Comparison of ENCODE assay signal across 22 cellular contexts in genomic region chr5:91252916-91253315, GRCh38.
"Had no signal": no experiment of that assay in that cellular context is flagged by ENCODE, and none has a peak within 500 bp of the region (broad histone marks: within the 10 kb centered on the region; RNA-seq: fewer than 3 reads in every experiment).

No MANE protein-coding gene starts in this region.

- H3K27ac Mint-ChIP-seq: activated CD4-positive, alpha-beta memory T cell treated with anti-CD3 and anti-CD28 coated beads for 36 hours; activated CD4-positive, alpha-beta T cell treated with anti-CD3 and anti-CD28 coated beads, Interleukin-2, amount 10 ng/mL, durations not matched to agents 24 days and 14 days; activated naive CD8-positive, alpha-beta T cell; activated T-helper 2 cell treated with anti-CD3 and anti-CD28 coated beads, Interferon-gamma antibody, Interleukin-2, Interleukin-4, amounts not matched to agents 10 μg/mL and 5 μg/mL and 100 μg/mL, durations not matched to agents 14 hours and 24 hours and 36 hours; dendritic cell treated with granulocyte-macrophage colony-stimulating factor and Interleukin-4, amounts not matched to agents 40 ng/mL and 50 ng/mL, for 4 days; natural killer cell had no signal

- H3K27me3 Mint-ChIP-seq: activated CD4-positive, alpha-beta memory T cell treated with anti-CD3 and anti-CD28 coated beads for 36 hours; activated naive CD8-positive, alpha-beta T cell; central memory CD8-positive, alpha-beta T cell; dendritic cell treated with granulocyte-macrophage colony-stimulating factor and Interleukin-4, amounts not matched to agents 40 ng/mL and 50 ng/mL, for 4 days had no signal

- H3K9me3 Mint-ChIP-seq: activated CD4-positive, alpha-beta memory T cell treated with anti-CD3 and anti-CD28 coated beads for 36 hours; activated T-helper 2 cell treated with anti-CD3 and anti-CD28 coated beads, Interferon-gamma antibody, Interleukin-2, Interleukin-4, amounts not matched to agents 10 μg/mL and 5 μg/mL and 100 μg/mL, durations not matched to agents 14 hours and 24 hours and 36 hours; central memory CD8-positive, alpha-beta T cell; natural killer cell had no signal

- H3K36me3 ChIP-seq: esophagus squamous epithelium, left ventricle myocardium inferior, neutrophil, right atrium auricular region, suprapubic skin, tibial nerve had no signal

- H3K27me3 ChIP-seq: esophagus squamous epithelium, neutrophil, right atrium auricular region, suprapubic skin, tibial nerve had no signal

- H3K4me3 Mint-ChIP-seq: activated CD4-positive, alpha-beta memory T cell treated with anti-CD3 and anti-CD28 coated beads for 36 hours; activated CD4-positive, alpha-beta T cell treated with anti-CD3 and anti-CD28 coated beads, Interleukin-2, amount 10 ng/mL, durations not matched to agents 24 days and 14 days; activated naive CD8-positive, alpha-beta T cell; central memory CD8-positive, alpha-beta T cell; dendritic cell treated with granulocyte-macrophage colony-stimulating factor and Interleukin-4, amounts not matched to agents 40 ng/mL and 50 ng/mL, for 4 days; natural killer cell had no signal

- H3K36me3 Mint-ChIP-seq: activated CD4-positive, alpha-beta memory T cell treated with anti-CD3 and anti-CD28 coated beads for 36 hours; natural killer cell had no signal

- H3K4me3 ChIP-seq: esophagus squamous epithelium, left ventricle myocardium inferior, lung, psoas muscle, right atrium auricular region, suprapubic skin, tibial nerve had no signal

- H3K4me1 ChIP-seq: esophagus squamous epithelium, right atrium auricular region, suprapubic skin, tibial nerve had no signal

- ATAC-seq: natural killer cell, psoas muscle had no signal

- H3K27ac ChIP-seq: esophagus squamous epithelium, left ventricle myocardium inferior, psoas muscle, right atrium auricular region, suprapubic skin, tibial nerve had no signal

- DNase-seq: activated CD4-positive, alpha-beta memory T cell treated with anti-CD3 and anti-CD28 coated beads for 36 hours; activated CD4-positive, alpha-beta T cell treated with anti-CD3 and anti-CD28 coated beads, Interleukin-2, amount 10 ng/mL, durations not matched to agents 24 days and 14 days; activated CD4-positive, CD25-positive, alpha-beta regulatory T cell treated with anti-CD3 and anti-CD28 coated beads, Interleukin-2, amount 50 U/mL, for 72 hours; activated naive CD4-positive, alpha-beta T cell; activated T-cell treated with anti-CD3 and anti-CD28 coated beads, Interleukin-2, amount 50 U/mL, for 48 hours; anterior cingulate cortex; esophagus squamous epithelium; glutamatergic neuron; left ventricle myocardium inferior; natural killer cell; psoas muscle; stimulated activated CD4-positive, alpha-beta T cell treated with anti-CD3 and anti-CD28 coated beads, Interleukin-15, amount 100 ng/mL, for 24 hours; stimulated activated naive CD4-positive, alpha-beta T cell had no signal

- H3K9me3 ChIP-seq: esophagus squamous epithelium, neutrophil, psoas muscle, right atrium auricular region, suprapubic skin had no signal

- H3K4me1 Mint-ChIP-seq: activated CD4-positive, alpha-beta T cell treated with anti-CD3 and anti-CD28 coated beads, Interleukin-2, amount 10 ng/mL, durations not matched to agents 24 days and 14 days; central memory CD8-positive, alpha-beta T cell; natural killer cell had no signal
